18 cellular contexts compared by ENCODE assay signal in the genomic region with DNA sequence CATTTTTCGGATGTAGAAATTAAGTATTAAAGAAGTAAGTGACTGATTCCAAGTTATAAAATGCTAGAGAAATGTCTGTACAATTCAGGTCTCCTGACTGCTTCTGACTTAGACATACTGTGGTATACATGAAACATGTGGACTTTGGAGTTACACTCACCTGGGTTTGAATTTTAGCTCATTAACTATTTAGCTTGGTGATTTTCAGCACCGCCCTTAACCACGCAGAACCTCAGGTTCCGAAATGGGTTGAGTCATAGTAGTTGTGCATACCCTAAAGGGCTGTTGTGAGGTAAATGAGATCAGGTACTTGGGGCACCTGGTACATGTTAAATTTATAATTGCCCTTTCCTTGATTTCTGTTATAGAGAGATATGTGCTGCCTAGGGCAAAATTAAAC. TPM values are rescaled to one million over a fixed set of nuclear protein-coding genes. Genes with fewer than 3 reads are reported as not detected.
"Had no signal": no experiment of that assay in that cellular context is flagged by ENCODE, and none has a peak within 500 bp of the region (broad histone marks: within the 10 kb centered on the region; RNA-seq: fewer than 3 reads in every experiment).

No MANE protein-coding gene starts in this region.

- H3K9me3 ChIP-seq: left lung, right atrium auricular region, suprapubic skin had no signal

- ATAC-seq: activated CD4-positive, CD25-positive, alpha-beta regulatory T cell treated with anti-CD3 and anti-CD28 coated beads, Interleukin-2, amount 50 U/mL, for 24 hours; left lung; natural killer cell treated with Interleukin-12 subunit alpha and Interleukin-12 subunit beta and Interleukin-15 and Interleukin-18, amount 100 ng/mL, for 72 hours; stimulated activated naive CD8-positive, alpha-beta T cell treated with anti-CD3 and anti-CD28 coated beads, Interleukin-15, Interleukin-2, amounts not matched to agents 100 U/mL and 50 U/mL, for 24 hours had no signal

- H3K4me3 ChIP-seq: left lung, right atrium auricular region, skin epidermis, suprapubic skin had no signal

- FAIRE-seq: frontal cortex had no signal

- H3K27ac ChIP-seq: left lung, right atrium auricular region, suprapubic skin had no signal

- DNase-seq: activated CD4-positive, alpha-beta T cell treated with anti-CD3 and anti-CD28 coated beads, Interleukin-2, amount 50 U/mL, for 1 hour; activated CD8-positive, alpha-beta memory T cell treated with anti-CD3 and anti-CD28 coated beads for 24 hours; activated naive CD8-positive, alpha-beta T cell treated with anti-CD3 and anti-CD28 coated beads for 36 hours; amygdala; cortex of kidney; effector CD8-positive, alpha-beta T cell; head of caudate nucleus; left lung; mesenchymal stem cell; posterior cingulate gyrus; stimulated activated CD4-positive, alpha-beta T cell treated with anti-CD3 and anti-CD28 coated beads, Interleukin-4, amount 100 ng/mL, for 24 hours; stimulated activated naive CD8-positive, alpha-beta T cell treated with anti-CD3 and anti-CD28 coated beads, Interleukin-15, Interleukin-2, amounts not matched to agents 100 U/mL and 50 U/mL, for 24 hours had no signal

- H3K27me3 ChIP-seq: left lung, right atrium auricular region, suprapubic skin had no signal

RNA-seq across cellular contexts. Expression of gene UTS2B, which starts 32.9 kb away (rescaled TPM):
- total RNA-seq: activated naive CD8-positive, alpha-beta T cell treated with anti-CD3 and anti-CD28 coated beads for 36 hours; natural killer cell treated with Interleukin-12 subunit alpha and Interleukin-12 subunit beta and Interleukin-15 and Interleukin-18, amount 100 ng/mL, for 72 hours had no signal
